In genomic region chr22:39904024-39904423, GRCh38 we compare ENCODE assay signal across 1 cellular context.
TF ChIP-seq lines count a peak whose summit lies in the region.

No MANE protein-coding gene starts in this region.

TF ChIP-seq in K562, 482 proteins besides CTCF, POLR2A, EP300 and RAD21:
- TF ChIP-seq MLLT1 (IDR thresholded peaks at IDR 0.05): peak in 1 of 2 experiments; percentile 60; a peak in 1 of 4 replicates
